In the genomic region with DNA sequence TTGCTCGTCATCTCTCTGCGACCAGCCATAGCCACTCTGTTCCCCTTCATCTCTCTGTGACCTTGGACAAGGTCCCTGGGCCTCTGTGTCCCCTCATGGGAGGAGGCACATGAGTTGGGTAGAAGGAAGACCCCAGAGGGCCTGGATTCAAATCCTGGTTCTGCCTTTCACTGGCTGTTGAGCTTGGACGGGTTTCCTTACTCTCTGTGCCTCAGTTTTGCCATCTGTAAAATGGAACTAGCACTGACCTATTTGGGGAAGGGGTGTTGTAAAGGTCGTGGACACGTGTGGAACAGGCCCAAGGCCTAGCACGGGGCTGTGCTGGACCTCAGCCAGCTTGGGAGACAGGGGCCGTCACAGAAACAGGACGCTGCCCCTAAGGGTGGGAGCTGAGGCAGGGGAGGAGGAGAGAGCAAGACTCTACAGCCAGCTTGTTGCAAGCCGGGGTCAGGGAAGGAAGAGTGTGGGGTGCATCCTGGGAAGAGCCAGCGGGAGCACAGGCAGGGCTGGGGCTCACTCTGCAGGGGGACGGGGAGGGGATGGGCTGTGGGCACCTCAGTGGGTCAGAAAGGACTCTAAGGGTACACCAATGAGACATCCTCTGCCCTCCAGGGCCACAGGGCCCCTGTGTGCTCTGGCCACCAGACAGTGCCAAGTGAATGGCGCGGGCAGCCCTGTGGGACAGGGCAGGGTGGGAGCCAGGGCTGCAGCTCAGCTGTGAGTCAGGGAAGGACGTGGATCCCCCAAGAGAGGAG, we compare ENCODE assay signal across 1 cellular context.
TF ChIP-seq lines count a peak whose summit lies in the region.

No MANE protein-coding gene starts in this region.

TF ChIP-seq in H1, 55 proteins besides CTCF, POLR2A, EP300 and RAD21:
- TF ChIP-seq YY1 (IDR thresholded peaks at IDR 0.05; ENCODE audit: low read depth, low read length) (no peak), POU5F1 (IDR thresholded peaks at IDR 0.05; ENCODE audit: low read depth, low read length) (no peak), ZNF274 (IDR thresholded peaks at IDR 0.05; ENCODE audit: borderline replicate concordance, extremely low read depth, low read length) (no peak)
